25 cellular contexts compared by ENCODE assay signal in genomic region chr7:122845286-122845685, GRCh38. TPM values are rescaled to one million over a fixed set of nuclear protein-coding genes. Genes with fewer than 3 reads are reported as not detected.
"Had no signal": no experiment of that assay in that cellular context is flagged by ENCODE, and none has a peak within 500 bp of the region (broad histone marks: within the 10 kb centered on the region; RNA-seq: fewer than 3 reads in every experiment).

No MANE protein-coding gene starts in this region.

- H3K4me3 ChIP-seq: left lung, lung, ovary, right atrium auricular region, right lobe of liver, smooth muscle cell, tibial nerve, upper lobe of left lung, vagina had no signal

- DNase-seq: hypothalamus; immature natural killer cell; kidney; left colon; left lung; mesendoderm; naive B cell; natural killer cell; ovary; right lobe of liver; stimulated activated CD4-positive, alpha-beta T cell treated with anti-CD3 and anti-CD28 coated beads, Interleukin-1b, Interleukin-23, amount 100 ng/mL, for 48 hours; stimulated activated CD4-positive, alpha-beta T cell treated with anti-CD3 and anti-CD28 coated beads, Interleukin-2, amount 100 ng/mL, for 48 hours; stimulated activated CD4-positive, alpha-beta T cell treated with anti-CD3 and anti-CD28 coated beads, Interleukin-4, amount 100 ng/mL, for 4 hours; stimulated activated CD8-positive, alpha-beta memory T cell treated with anti-CD3 and anti-CD28 coated beads, Interleukin-4, amount 100 ng/mL, for 48 hours; stimulated activated naive CD4-positive, alpha-beta T cell treated with Interleukin-2 at 50 U/mL for 16 hours; stimulated activated naive CD8-positive, alpha-beta T cell treated with anti-CD3 and anti-CD28 coated beads, Interleukin-15, amount 100 ng/mL, for 72 hours; substantia nigra; upper lobe of left lung had no signal

- ATAC-seq: left colon; left lung; natural killer cell; right lobe of liver; stimulated activated memory B cell treated with anti-CD40 and anti-IgM and Interleukin-4, amounts not matched to agents 10 μg/mL and 1 μg/mL and 100 μg/mL, for 72 hours; stimulated activated naive CD8-positive, alpha-beta T cell treated with anti-CD3 and anti-CD28 coated beads, Interleukin-15, amount 100 ng/mL, for 72 hours had no signal

- H3K27ac ChIP-seq: left lung, ovary, right atrium auricular region, right lobe of liver, tibial nerve, vagina had no signal

- H3K36me3 ChIP-seq: left lung, ovary, right atrium auricular region, right lobe of liver, tibial nerve, upper lobe of left lung, vagina had no signal

- H3K9me3 ChIP-seq: left lung, ovary, right atrium auricular region, right lobe of liver, tibial nerve, upper lobe of left lung, vagina had no signal

- H3K4me1 ChIP-seq: right lobe of liver, tibial nerve, vagina had no signal

- H3K27me3 ChIP-seq: left lung, ovary, right atrium auricular region, right lobe of liver, tibial nerve, upper lobe of left lung, vagina had no signal

RNA-seq across cellular contexts. Expression of gene CADPS2, which starts 41.0 kb away (rescaled TPM):
- total RNA-seq: mononuclear cell, natural killer cell had no signal
